In the genomic region with DNA sequence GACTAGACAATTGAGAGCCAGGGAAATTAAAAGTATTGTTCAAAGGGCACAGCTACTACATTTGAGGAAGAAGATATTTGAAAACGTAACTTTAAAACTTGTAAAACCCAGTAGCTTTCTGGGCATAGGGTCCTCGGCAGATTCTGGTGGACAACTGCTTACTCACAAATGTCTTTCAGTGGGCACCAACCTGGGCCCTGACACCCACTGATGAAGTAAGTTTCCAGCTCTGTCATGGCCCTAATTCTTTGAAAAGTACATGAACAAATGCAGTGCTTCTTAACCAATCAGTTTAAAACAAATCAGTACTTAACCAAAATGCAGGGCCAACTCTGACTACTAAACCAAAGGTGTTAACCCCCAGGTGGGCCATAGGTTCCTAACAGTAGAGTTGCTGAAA, we compare ENCODE assay signal across 18 cellular contexts.
A peak's percentile ranks its signal among the peaks of the same experiment; 100 is the strongest.
DNase-seq lines count a peak whose midpoint lies in the region; FAIRE-seq and TF ChIP-seq lines count a peak whose summit lies in the region.
"Had no signal": no experiment of that assay in that cellular context is flagged by ENCODE, and none has a peak within 500 bp of the region (broad histone marks: within the 10 kb centered on the region; RNA-seq: fewer than 3 reads in every experiment).

No MANE protein-coding gene starts in this region.

- H3K27ac Mint-ChIP-seq in neural crest cell (ENCODE audit: unreplicated experiment) (no peak overlapping the region), type B pancreatic cell (no peak overlapping the region)
- H3K27ac Mint-ChIP-seq: CD4-positive, CD25-positive, alpha-beta regulatory T cell had no signal

- TF ChIP-seq CTCF in hepatocyte (IDR thresholded peaks at IDR 0.05; ENCODE audit: poor library complexity), result no peak
- TF ChIP-seq CTCF in neural crest cell (conservative IDR thresholded peaks at IDR 0.05), result no peak
- TF ChIP-seq CTCF in type B pancreatic cell (conservative IDR thresholded peaks at IDR 0.05), result no peak

- H3K4me1 Mint-ChIP-seq in neural crest cell (peaks cover 48% of the 10 kb centered on the region), type B pancreatic cell (ENCODE audit: unreplicated experiment) (peaks cover 26% of the 10 kb centered on the region)

- no peaks in the 10 kb centered on the region for H3K9me3 ChIP-seq in hepatocyte (ENCODE audit: low read depth)
- H3K9me3 ChIP-seq: A549, MG63 had no signal

- H3K36me3 Mint-ChIP-seq in neural crest cell (ENCODE audit: low read depth) (no peaks in the 10 kb centered on the region), type B pancreatic cell (no peaks in the 10 kb centered on the region)
- H3K36me3 Mint-ChIP-seq: CD4-positive, CD25-positive, alpha-beta regulatory T cell had no signal

- H3K27me3 Mint-ChIP-seq in neural crest cell (ENCODE audit: low read depth) (peaks cover 15% of the 10 kb centered on the region), type B pancreatic cell (peaks cover 28% of the 10 kb centered on the region)

- H3K79me2 ChIP-seq in hepatocyte, result peaks cover 4% of the 10 kb centered on the region

- FAIRE-seq in HTR-8/SVneo (lab: Jason Lieb, UNC), result no peak
- FAIRE-seq: A549, H54 had no signal

- no peak overlapping the region for H3K4me3 ChIP-seq in H7 (ENCODE audit: insufficient read depth, low read depth, low read length)
- H3K4me3 ChIP-seq in hepatocyte, result no peak overlapping the region
- H3K4me3 ChIP-seq: A549, MG63 had no signal

- no peaks in the 10 kb centered on the region for H3K9me2 ChIP-seq in hepatocyte (replicated peaks; ENCODE audit: insufficient read depth)

- H3K36me3 ChIP-seq in H7 (replicated peaks; ENCODE audit: control insufficient read depth, insufficient read depth, low read length) (no peaks in the 10 kb centered on the region), hepatocyte (replicated peaks; ENCODE audit: insufficient read depth, low read depth) (no peaks in the 10 kb centered on the region)
- H3K36me3 ChIP-seq: MG63 had no signal

- no peaks in the 10 kb centered on the region for H3K9me3 Mint-ChIP-seq in neural crest cell
- H3K9me3 Mint-ChIP-seq in type B pancreatic cell, result peaks cover 1% of the 10 kb centered on the region

- peak overlapping the region; percentile 46 for H3K4me3 Mint-ChIP-seq in neural crest cell
- H3K4me3 Mint-ChIP-seq in type B pancreatic cell, result peak overlapping the region; percentile 92
- H3K4me3 Mint-ChIP-seq: CD4-positive, CD25-positive, alpha-beta regulatory T cell had no signal

- H3K4me1 ChIP-seq in hepatocyte (ENCODE audit: insufficient read depth), result no peaks in the 10 kb centered on the region

- 86% methylated on average over 2 of the region's 2 CpGs for WGBS in hepatocyte (ENCODE audit: low lambda C conversion rate, missing lambda C conversion rate)

- H4K20me1 ChIP-seq in hepatocyte (ENCODE audit: insufficient read depth, poor library complexity, severe bottlenecking), result no peaks in the 10 kb centered on the region

- no peak overlapping the region for H2AFZ ChIP-seq in hepatocyte

- H3K27me3 ChIP-seq in H7 (ENCODE audit: control insufficient read depth, insufficient read depth, low read length) (peaks cover 39% of the 10 kb centered on the region), hepatocyte (peaks cover 12% of the 10 kb centered on the region)
- H3K27me3 ChIP-seq: MG63 had no signal

- H3K27ac ChIP-seq in hepatocyte, result no peak overlapping the region
- H3K27ac ChIP-seq: A549 had no signal

- peak; percentile 14 for DNase-seq in H7
- DNase-seq in hepatocyte (ENCODE audit: low spot score), result no peak
- DNase-seq in neural crest cell (ENCODE audit: low read depth, low spot score), result no peak
- no peak for DNase-seq in type B pancreatic cell (ENCODE audit: extremely low spot score, unreplicated experiment)
- DNase-seq in NCI-H146 (lab: John Stamatoyannopoulos, UW), result no peak
- DNase-seq in HTR-8/SVneo (ENCODE audit: insufficient read length, low spot score), result no peak
- DNase-seq in mesenteric fat pad (ENCODE audit: low spot score), result no peak
- DNase-seq: CD4-positive, CD25-positive, alpha-beta regulatory T cell; EL; Kasumi-1; MG63; NCI-H1048; NCI-H1436; NCI-H1930; NK-92 treated with Interleukin-12 subunit alpha and Interleukin-12 subunit beta, amount 100 ng/mL, for 24 hours; SIG-M5 had no signal

- peak overlapping the region; percentile 93 for H3K4me2 ChIP-seq in hepatocyte
- H3K4me2 ChIP-seq: A549 had no signal
